In genomic region chr5:172114875-172115422, GRCh38 we compare ENCODE assay signal across 8 cellular contexts.
DNase-seq lines count a peak whose midpoint lies in the region; ATAC-seq and TF ChIP-seq lines count a peak whose summit lies in the region.

No MANE protein-coding gene starts in this region.

- intact Hi-C loops in lower leg skin (cut with DNase I; ENCODE audit: low total_unique reads): no loop called here

- ATAC-seq in GM18858 (IDR thresholded peaks at IDR 0.05; ENCODE audit: unreplicated experiment) (peak; percentile 33), HG02885 (IDR thresholded peaks at IDR 0.05; ENCODE audit: poor library complexity, unreplicated experiment) (peak; percentile 55)

- peaks cover 57% of the 10 kb centered on the region for H3K36me3 ChIP-seq in neutrophil
- no peaks in the 10 kb centered on the region for H3K36me3 ChIP-seq in smooth muscle cell (ENCODE audit: low read depth)

- H3F3A ChIP-seq in smooth muscle cell (ENCODE audit: low read depth): peaks cover 14% of the 10 kb centered on the region

- H3K4me1 ChIP-seq in neutrophil (ENCODE audit: control insufficient read depth in 1 of 2, insufficient read depth in 1 of 2, low read depth in 1 of 2, low read length in 1 of 2) (peaks cover 65 to 81% of the 10 kb centered on the region in 2 experiments), smooth muscle cell (ENCODE audit: low read depth) (peaks cover 7% of the 10 kb centered on the region)

- no peak for TF ChIP-seq POLR2A in lower leg skin (IDR thresholded peaks at IDR 0.05)

- H4K20me1 ChIP-seq in smooth muscle cell (ENCODE audit: low read depth): no peaks in the 10 kb centered on the region

- DNase-seq in SKM-1 (lab: John Stamatoyannopoulos, UW; ENCODE audit: unreplicated experiment): peak; percentile 92
- peak; percentile 12 to 35 (median 29) for DNase-seq in activated naive CD4-positive, alpha-beta T cell (lab: John Stamatoyannopoulos, UW)
- no peak for DNase-seq in NCI-H2081 (lab: John Stamatoyannopoulos, UW)
- DNase-seq in smooth muscle cell (lab: John Stamatoyannopoulos, UW; ENCODE audit: unreplicated experiment): no peak
- DNase-seq in lower leg skin (ENCODE audit: low spot score in 2 of 2): no peak

- no peak overlapping the region for H3K9ac ChIP-seq in smooth muscle cell (ENCODE audit: low read depth)

- H3K79me2 ChIP-seq in smooth muscle cell (ENCODE audit: low read depth): no peaks in the 10 kb centered on the region

- 87% methylated on average over 16 of the region's 16 CpGs for WGBS in smooth muscle cell (ENCODE audit: low lambda C conversion rate)
- 82 to 83% methylated on average over 16 of the region's 16 CpGs for WGBS in lower leg skin, 2 donors

- no peak overlapping the region for H2AFZ ChIP-seq in smooth muscle cell (ENCODE audit: low read depth)

- H3K27ac ChIP-seq in neutrophil (peak overlapping the region; percentile 91), smooth muscle cell (ENCODE audit: low read depth) (no peak overlapping the region)

- H3K4me3 ChIP-seq in neutrophil (ENCODE audit: low read depth in 1 of 2, low read length in 1 of 2): peak overlapping the region; percentile 39 to 48
- H3K4me3 ChIP-seq in smooth muscle cell: no peak overlapping the region
- H3K4me3 ChIP-seq in lower leg skin (ENCODE audit: low read depth, poor library complexity, severe bottlenecking): no peak overlapping the region

- no peak overlapping the region for H3K4me2 ChIP-seq in smooth muscle cell

- TF ChIP-seq CTCF in neutrophil (IDR thresholded peaks at IDR 0.05) (peak; percentile 37), smooth muscle cell (IDR thresholded peaks at IDR 0.05; ENCODE audit: borderline replicate concordance, insufficient read depth, poor library complexity, severe bottlenecking) (no peak), lower leg skin (IDR thresholded peaks at IDR 0.05) (no peak)

- no peaks in the 10 kb centered on the region for H3K27me3 ChIP-seq in neutrophil
- H3K27me3 ChIP-seq in smooth muscle cell (ENCODE audit: low read depth): no peaks in the 10 kb centered on the region

- H3K9me3 ChIP-seq in neutrophil: no peaks in the 10 kb centered on the region
- no peaks in the 10 kb centered on the region for H3K9me3 ChIP-seq in smooth muscle cell (replicated peaks; ENCODE audit: low read depth)

Comparison
In these comparisons a context has a peak if more than half of its experiments do, and no peak if none do; other contexts are left out.
1. DNase-seq: peak in SKM-1 (single experiment) and activated naive CD4-positive, alpha-beta T cell (4 of 4); none in NCI-H2081 (0 of 2), smooth muscle cell (single experiment) and lower leg skin (0 of 2).
2. H3K4me3 ChIP-seq: peak in neutrophil (2 of 2); none in smooth muscle cell (single experiment) and lower leg skin (single experiment).